22 cellular contexts compared by ENCODE assay signal in the genomic region with DNA sequence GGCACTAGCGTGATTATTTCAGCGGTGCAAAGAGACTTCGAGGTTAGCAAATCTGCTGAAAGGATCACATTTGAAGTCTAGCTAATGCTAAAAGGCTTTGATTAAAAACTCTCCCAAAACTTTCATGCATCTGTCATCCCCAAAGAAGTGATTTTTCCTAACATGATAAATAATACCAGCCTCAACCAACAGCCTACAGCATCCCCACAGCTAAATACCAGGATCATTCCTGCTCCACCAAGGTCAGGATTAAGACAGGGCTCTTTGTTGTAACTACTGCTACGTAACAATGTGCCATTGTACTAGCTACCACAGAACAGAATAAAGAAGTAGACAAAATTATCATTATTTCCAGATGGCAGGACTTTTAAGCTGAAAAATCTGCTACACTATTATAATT. TPM values are rescaled to one million over a fixed set of nuclear protein-coding genes. Genes with fewer than 3 reads are reported as not detected.
"Had no signal": no experiment of that assay in that cellular context is flagged by ENCODE, and none has a peak within 500 bp of the region (broad histone marks: within the 10 kb centered on the region; RNA-seq: fewer than 3 reads in every experiment).

No MANE protein-coding gene starts in this region.

- H3K9me3 Mint-ChIP-seq: immature natural killer cell; nephron; stimulated activated naive CD8-positive, alpha-beta T cell treated with anti-CD3 and anti-CD28 coated beads, Interleukin-15, Interleukin-2, amounts not matched to agents 100 ng/mL and 50 ng/mL, for 24 hours had no signal

- H3K9me3 ChIP-seq: colonic mucosa, gastrocnemius medialis, heart left ventricle, lower lobe of right lung, thoracic aorta had no signal

- H3K4me3 Mint-ChIP-seq: activated naive CD8-positive, alpha-beta T cell; brain; immature natural killer cell; nephron; stimulated activated naive CD8-positive, alpha-beta T cell treated with anti-CD3 and anti-CD28 coated beads, Interleukin-15, Interleukin-2, amounts not matched to agents 100 ng/mL and 50 ng/mL, for 24 hours had no signal

- H3K4me1 Mint-ChIP-seq: immature natural killer cell, nephron had no signal

- H3K27ac ChIP-seq: colonic mucosa, gastrocnemius medialis, heart left ventricle, lower lobe of right lung, thoracic aorta, VCaP had no signal

- H3K36me3 Mint-ChIP-seq: activated naive CD8-positive, alpha-beta T cell; brain; immature natural killer cell had no signal

- H3K4me1 ChIP-seq: colonic mucosa, gastrocnemius medialis, heart left ventricle, lower lobe of right lung had no signal

- H3K27ac Mint-ChIP-seq: activated naive CD8-positive, alpha-beta T cell; brain; immature natural killer cell; nephron; stimulated activated naive CD8-positive, alpha-beta T cell treated with anti-CD3 and anti-CD28 coated beads, Interleukin-15, Interleukin-2, amounts not matched to agents 100 ng/mL and 50 ng/mL, for 24 hours had no signal

- H3K27me3 ChIP-seq: colonic mucosa had no signal

- H3K36me3 ChIP-seq: colonic mucosa, gastrocnemius medialis, heart left ventricle, lower lobe of right lung, thoracic aorta had no signal

- DNase-seq: activated CD4-positive, CD25-positive, alpha-beta regulatory T cell treated with anti-CD3 and anti-CD28 coated beads, Interleukin-2, amount 50 U/mL, for 72 hours; activated gamma-delta T cell treated with Interleukin-2 at 50 U/mL for 16 hours; central memory CD4-positive, alpha-beta T cell; colonic mucosa; erythroblast; gastrocnemius medialis; heart left ventricle; immature natural killer cell; lower lobe of right lung; occipital lobe; SW 1271; T-helper 2 cell had no signal

- H3K4me3 ChIP-seq: colonic mucosa, gastrocnemius medialis, heart left ventricle, lower lobe of right lung, thoracic aorta had no signal

- ATAC-seq: gastrocnemius medialis, heart left ventricle, lower lobe of right lung had no signal

RNA-seq across cellular contexts. Expression of a gene that starts 1.6 kb away (rescaled TPM):
- total RNA-seq: activated CD8-positive, alpha-beta memory T cell treated with anti-CD3 and anti-CD28 coated beads for 36 hours; colonic mucosa; gastrocnemius medialis; heart left ventricle; lower lobe of right lung; occipital lobe; posterior vena cava; skeletal muscle tissue; thoracic aorta; urinary bladder had no signal
- polyA plus RNA-seq: heart left ventricle, immature natural killer cell, urinary bladder had no signal

RNA-seq across cellular contexts. Expression of a gene that starts 21.5 kb away (rescaled TPM):
- total RNA-seq: activated CD8-positive, alpha-beta memory T cell treated with anti-CD3 and anti-CD28 coated beads for 36 hours; colonic mucosa; gastrocnemius medialis; heart left ventricle; lower lobe of right lung; occipital lobe; posterior vena cava; skeletal muscle tissue; thoracic aorta; urinary bladder had no signal
- polyA plus RNA-seq: heart left ventricle, immature natural killer cell, urinary bladder had no signal
